ENCODE assay signal across 10 cellular contexts in the genomic region with DNA sequence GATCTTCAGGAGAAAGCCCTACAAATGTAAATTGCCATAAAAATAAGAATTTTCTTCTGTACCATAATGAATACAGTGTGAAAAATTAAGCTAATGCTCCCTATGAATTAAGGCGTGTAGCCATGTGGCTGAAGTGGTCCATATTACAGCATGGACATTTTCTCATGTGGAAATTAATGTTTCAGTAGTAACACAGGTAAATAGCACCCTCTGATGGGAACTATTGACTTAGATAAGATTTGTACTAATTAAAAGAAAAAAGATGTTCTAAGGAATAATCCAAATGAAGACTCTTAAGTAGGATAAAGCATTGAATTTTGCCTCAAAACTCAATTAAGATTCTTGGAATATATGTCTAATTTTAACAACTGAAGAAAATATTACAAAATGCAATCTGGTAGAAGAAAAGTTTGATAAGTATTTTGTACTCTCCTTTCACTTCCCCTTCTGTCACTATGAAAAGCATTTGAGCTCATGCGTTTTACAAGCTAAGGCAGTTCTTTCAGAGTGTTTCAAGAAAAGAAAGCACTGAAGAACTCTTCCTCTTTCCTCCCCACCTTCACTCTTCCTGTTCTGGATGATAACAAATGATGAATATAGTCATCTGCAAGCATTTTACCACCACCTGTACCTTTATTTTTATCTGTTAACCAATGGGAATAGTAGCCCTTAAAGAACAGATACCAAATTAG. TPM values are rescaled to one million over a fixed set of nuclear protein-coding genes. Genes with fewer than 3 reads are reported as not detected.
DNase-seq lines count a peak whose midpoint lies in the region; ATAC-seq and TF ChIP-seq lines count a peak whose summit lies in the region.
"Had no signal": no experiment of that assay in that cellular context is flagged by ENCODE, and none has a peak within 500 bp of the region (broad histone marks: within the 10 kb centered on the region; RNA-seq: fewer than 3 reads in every experiment).

No MANE protein-coding gene starts in this region.

- no peaks in the 10 kb centered on the region for H3K9me3 ChIP-seq in AG04450 (ENCODE audit: control insufficient read depth, insufficient read depth, low read length)

- H3K27ac ChIP-seq in AG04450 (ENCODE audit: low read depth, low read length) (no peak overlapping the region), VCaP (no peak overlapping the region), dorsolateral prefrontal cortex (no peak overlapping the region)
- H3K27ac ChIP-seq: KMS-11 had no signal

- POLR2A ChIA-PET in AG04450 (lab: Yijun Ruan, JAX): no interaction called here

- no peak for DNase-seq in AG04450 (ENCODE audit: low read depth, low spot score)
- no peak for DNase-seq in dorsolateral prefrontal cortex
- DNase-seq in retina: no peak
- DNase-seq in H4 (ENCODE audit: low spot score): no peak
- DNase-seq in activated naive CD8-positive, alpha-beta T cell treated with anti-CD3 and anti-CD28 coated beads for 36 hours: no peak

- 0 out of 2 replicates have a peak, but pooled peaks have one; percentile 1 for TF ChIP-seq CTCF in AG04450 (IDR thresholded peaks at IDR 0.05; ENCODE audit: low read depth, low read length)
- TF ChIP-seq CTCF in VCaP (conservative IDR thresholded peaks at IDR 0.05): peak; percentile 12; the same call in 1 of the 2 replicates
- peak in 23 of 56 donors; percentile 6 to 52 (median 23) for TF ChIP-seq CTCF in dorsolateral prefrontal cortex (IDR thresholded peaks at IDR 0.05 in 54 of 56, conservative IDR thresholded peaks at IDR 0.05 in 2 of 56; ENCODE audit: low read depth in 1 of 56, partially characterized antibody in 56 of 56)

- H3K27ac Mint-ChIP-seq in activated naive CD8-positive, alpha-beta T cell treated with anti-CD3 and anti-CD28 coated beads for 36 hours: no peak overlapping the region

- CTCF ChIA-PET in AG04450 (lab: Charles Lee): interaction anchor here (0.6 to 6.3 kb wide), 15 partner anchors 9 to 622 kb away, joined by 3 to 152 read pairs (median 3); no protein-coding TSS in a partner anchor

- no peak overlapping the region for H3K4me3 ChIP-seq in AG04450 (ENCODE audit: low read depth, low read length)
- H3K4me3 ChIP-seq in dorsolateral prefrontal cortex: no peak overlapping the region

- no peaks in the 10 kb centered on the region for H3K9me3 Mint-ChIP-seq in activated naive CD8-positive, alpha-beta T cell treated with anti-CD3 and anti-CD28 coated beads for 36 hours

- H3K36me3 Mint-ChIP-seq in activated naive CD8-positive, alpha-beta T cell treated with anti-CD3 and anti-CD28 coated beads for 36 hours: no peaks in the 10 kb centered on the region

- H3K4me1 Mint-ChIP-seq in activated naive CD8-positive, alpha-beta T cell treated with anti-CD3 and anti-CD28 coated beads for 36 hours: no peaks in the 10 kb centered on the region

- H3K27me3 Mint-ChIP-seq in activated naive CD8-positive, alpha-beta T cell treated with anti-CD3 and anti-CD28 coated beads for 36 hours: peaks cover 13% of the 10 kb centered on the region

- H3K27me3 ChIP-seq in AG04450 (ENCODE audit: control insufficient read depth, insufficient read depth, low read length) (no peaks in the 10 kb centered on the region), dorsolateral prefrontal cortex (peaks cover 0 to 52% (median 0%) of the 10 kb centered on the region in 45 donors)

- peak; percentile 97 for ATAC-seq in GM19467 (IDR thresholded peaks at IDR 0.05; ENCODE audit: unreplicated experiment)
- peak; percentile 75 for ATAC-seq in HG03354 (IDR thresholded peaks at IDR 0.05; ENCODE audit: poor library complexity, severe bottlenecking, unreplicated experiment)

- H3K4me3 Mint-ChIP-seq in activated naive CD8-positive, alpha-beta T cell treated with anti-CD3 and anti-CD28 coated beads for 36 hours: no peak overlapping the region

- intact Hi-C loops in dorsolateral prefrontal cortex (cut with DNase I): no loop called here

RNA-seq across cellular contexts. Expression of gene OR8D2, which starts 9.9 kb away (rescaled TPM):
- polyA plus RNA-seq in AG04450 (2011; rRNA removed): not detected in 2 replicates
- polyA minus RNA-seq in AG04450 (2011; rRNA and poly(A)+ RNA removed): not detected in 2 replicates
- total RNA-seq in dorsolateral prefrontal cortex: not detected
- total RNA-seq in H4 (2014; rRNA removed; shearing (Covaris generic)): not detected in 2 replicates
- total RNA-seq in activated naive CD8-positive, alpha-beta T cell treated with anti-CD3 and anti-CD28 coated beads for 36 hours: not detected
- total RNA-seq: kidney epithelial cell had no signal

RNA-seq across cellular contexts. Expression of gene OR8D1, which starts 16.2 kb away (rescaled TPM):
- polyA plus RNA-seq in AG04450 (2011; rRNA removed): not detected in 2 replicates
- polyA minus RNA-seq in AG04450 (2011; rRNA and poly(A)+ RNA removed): not detected in 2 replicates
- total RNA-seq in dorsolateral prefrontal cortex: under 1 TPM in 17 of 120 experiments, not detected in 103; 0.04 to 0.75 (median 0.07) TPM
- not detected in 2 replicates for total RNA-seq in H4 (2014; rRNA removed; shearing (Covaris generic))
- total RNA-seq in activated naive CD8-positive, alpha-beta T cell treated with anti-CD3 and anti-CD28 coated beads for 36 hours: not detected
- total RNA-seq: kidney epithelial cell had no signal

RNA-seq across cellular contexts. Expression of gene OR8B2, which starts 54.4 kb away (rescaled TPM):
- polyA plus RNA-seq in AG04450 (2011; rRNA removed): not detected in 2 replicates
- polyA minus RNA-seq in AG04450 (2011; rRNA and poly(A)+ RNA removed): 0.32 TPM in 1 of 2 replicates, not detected in the other
- not detected for total RNA-seq in dorsolateral prefrontal cortex
- not detected in 2 replicates for total RNA-seq in H4 (2014; rRNA removed; shearing (Covaris generic))
- total RNA-seq in activated naive CD8-positive, alpha-beta T cell treated with anti-CD3 and anti-CD28 coated beads for 36 hours: not detected
- total RNA-seq: kidney epithelial cell had no signal
